11 cellular contexts compared by ENCODE assay signal in genomic region chr6:90463359-90463758, GRCh38.
A peak's percentile ranks its signal among the peaks of the same experiment; 100 is the strongest.
DNase-seq lines count a peak whose midpoint lies in the region; ATAC-seq and TF ChIP-seq lines count a peak whose summit lies in the region.
"Had no signal": no experiment of that assay in that cellular context is flagged by ENCODE, and none has a peak within 500 bp of the region (broad histone marks: within the 10 kb centered on the region; RNA-seq: fewer than 3 reads in every experiment).

No MANE protein-coding gene starts in this region.

- H3K36me3 Mint-ChIP-seq in CD4-positive, alpha-beta T cell (ENCODE audit: low read depth): no peaks in the 10 kb centered on the region
- H3K36me3 Mint-ChIP-seq in T-helper 1 cell treated with Interleukin-12 subunit alpha and Interleukin-12 subunit beta and Interleukin-4 antibody, amounts not matched to agents 30 μg/mL and 1 μg/mL, for 36 hours (ENCODE audit: low read depth): peaks cover 4% of the 10 kb centered on the region
- no peaks in the 10 kb centered on the region for H3K36me3 Mint-ChIP-seq in central memory CD8-positive, alpha-beta T cell (ENCODE audit: insufficient read depth)

- no peak for TF ChIP-seq CTCF in CD4-positive, alpha-beta T cell (IDR thresholded peaks at IDR 0.05)

- no peaks in the 10 kb centered on the region for H3K27me3 Mint-ChIP-seq in CD4-positive, alpha-beta T cell
- H3K27me3 Mint-ChIP-seq in T-helper 1 cell treated with Interleukin-12 subunit alpha and Interleukin-12 subunit beta and Interleukin-4 antibody, amounts not matched to agents 30 μg/mL and 1 μg/mL, for 36 hours (ENCODE audit: low read depth): no peaks in the 10 kb centered on the region
- no peaks in the 10 kb centered on the region for H3K27me3 Mint-ChIP-seq in central memory CD8-positive, alpha-beta T cell

- peak overlapping the region; percentile 54 for H3K27ac Mint-ChIP-seq in CD4-positive, alpha-beta T cell
- peak overlapping the region; percentile 91 for H3K27ac Mint-ChIP-seq in T-helper 1 cell treated with Interleukin-12 subunit alpha and Interleukin-12 subunit beta and Interleukin-4 antibody, amounts not matched to agents 30 μg/mL and 1 μg/mL, for 36 hours
- peak overlapping the region; percentile 74 for H3K27ac Mint-ChIP-seq in central memory CD8-positive, alpha-beta T cell (ENCODE audit: low read depth)

- H3K9me3 Mint-ChIP-seq in CD4-positive, alpha-beta T cell: no peaks in the 10 kb centered on the region
- no peaks in the 10 kb centered on the region for H3K9me3 Mint-ChIP-seq in T-helper 1 cell treated with Interleukin-12 subunit alpha and Interleukin-12 subunit beta and Interleukin-4 antibody, amounts not matched to agents 30 μg/mL and 1 μg/mL, for 36 hours
- no peaks in the 10 kb centered on the region for H3K9me3 Mint-ChIP-seq in central memory CD8-positive, alpha-beta T cell

- CTCF ChIA-PET in CD4-positive, alpha-beta T cell (lab: Charles Lee): no interaction called here

- H3K4me3 Mint-ChIP-seq in CD4-positive, alpha-beta T cell: peak overlapping the region; percentile 53
- H3K4me3 Mint-ChIP-seq in T-helper 1 cell treated with Interleukin-12 subunit alpha and Interleukin-12 subunit beta and Interleukin-4 antibody, amounts not matched to agents 30 μg/mL and 1 μg/mL, for 36 hours: peak overlapping the region; percentile 74
- peak overlapping the region; percentile 39 for H3K4me3 Mint-ChIP-seq in central memory CD8-positive, alpha-beta T cell

- ATAC-seq in CD4-positive, alpha-beta T cell (ENCODE audit: poor library complexity): peak; percentile 77
- ATAC-seq in GM19043 (IDR thresholded peaks at IDR 0.05; ENCODE audit: low read depth, unreplicated experiment) (peak; percentile 55), HG03520 (IDR thresholded peaks at IDR 0.05; ENCODE audit: unreplicated experiment) (no peak), GM19452 (IDR thresholded peaks at IDR 0.05; ENCODE audit: unreplicated experiment) (no peak), GM18870 (IDR thresholded peaks at IDR 0.05; ENCODE audit: unreplicated experiment) (no peak)
- ATAC-seq in central memory CD8-positive, alpha-beta T cell (replicated peaks; ENCODE audit: extremely low read depth, poor library complexity, severe bottlenecking): peak; percentile 61
- ATAC-seq: activated CD4-positive, CD25-positive, alpha-beta regulatory T cell treated with anti-CD3 and anti-CD28 coated beads, Interleukin-2, amount 50 U/mL, for 24 hours had no signal

- no peaks in the 10 kb centered on the region for H3K9me3 ChIP-seq in CD4-positive, alpha-beta T cell (ENCODE audit: control insufficient read depth, low read length)

- no peak overlapping the region for H3K27ac ChIP-seq in CD4-positive, alpha-beta T cell (ENCODE audit: low read depth, low read length)

- peak in 6 of 10 experiments; percentile 16 to 44 (median 36) for DNase-seq in CD4-positive, alpha-beta T cell
- no peak for DNase-seq in central memory CD8-positive, alpha-beta T cell (ENCODE audit: low spot score in 2 of 2)
- no peak for DNase-seq in COLO829 (ENCODE audit: low spot score)
- DNase-seq: EL, foreskin melanocyte had no signal

- POLR2A ChIA-PET in CD4-positive, alpha-beta T cell (lab: Charles Lee): interaction anchor here (1.2 to 2.8 kb wide), 2 partner anchors 9 to 16 kb away, joined by 3 to 9 read pairs; no protein-coding TSS in a partner anchor

- H3K4me1 Mint-ChIP-seq in CD4-positive, alpha-beta T cell (ENCODE audit: low read depth): peaks cover 80% of the 10 kb centered on the region
- H3K4me1 Mint-ChIP-seq in T-helper 1 cell treated with Interleukin-12 subunit alpha and Interleukin-12 subunit beta and Interleukin-4 antibody, amounts not matched to agents 30 μg/mL and 1 μg/mL, for 36 hours (ENCODE audit: low read depth): peaks cover 76% of the 10 kb centered on the region
- H3K4me1 Mint-ChIP-seq in central memory CD8-positive, alpha-beta T cell: peaks cover 36% of the 10 kb centered on the region

- intact Hi-C loops in CD4-positive, alpha-beta T cell (cut with DNase I, micrococcal nuclease): loop anchor here in 1 of 2 experiments (5.0 kb wide), 1 partner anchor 51 kb away; no protein-coding TSS in a partner anchor

- H3K27me3 ChIP-seq in CD4-positive, alpha-beta T cell (ENCODE audit: control insufficient read depth, insufficient read depth, low read length): no peaks in the 10 kb centered on the region

Comparison
In these comparisons a context has a peak if more than half of its experiments do, and no peak if none do; other contexts are left out.
1. ATAC-seq: peak in CD4-positive, alpha-beta T cell (single experiment), GM19043 (single experiment) and central memory CD8-positive, alpha-beta T cell (single experiment); none in HG03520 (single experiment), GM19452 (single experiment) and GM18870 (single experiment).
2. DNase-seq: peak in CD4-positive, alpha-beta T cell (6 of 10); none in central memory CD8-positive, alpha-beta T cell (0 of 2) and COLO829 (single experiment).
3. Peak in every context shown above with its lines, with median percentiles within 50 percentile points of each other: H3K27ac Mint-ChIP-seq and H3K4me3 Mint-ChIP-seq.